Comparison of ENCODE assay signal across 28 cellular contexts in the genomic region with DNA sequence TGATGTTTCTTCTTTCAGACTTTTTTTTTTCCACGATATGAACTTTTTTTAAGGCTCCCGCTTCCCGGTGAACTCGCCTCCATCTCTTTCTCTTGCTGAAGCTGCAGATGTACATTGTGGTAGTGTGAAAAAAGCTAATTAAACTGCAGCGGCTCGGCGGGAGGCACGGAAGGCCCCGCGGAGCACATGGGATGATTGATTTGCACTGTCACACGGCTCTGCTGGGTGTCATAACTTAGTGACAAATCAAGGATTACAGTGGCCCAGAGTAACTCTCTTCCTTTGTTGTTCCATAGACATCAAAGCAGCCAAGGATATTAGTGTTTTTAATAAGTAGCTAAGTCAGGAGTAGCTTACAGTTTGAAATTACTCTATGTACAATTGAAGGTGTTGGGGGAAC.
DNase-seq lines count a peak whose midpoint lies in the region; ATAC-seq and TF ChIP-seq lines count a peak whose summit lies in the region.
"Had no signal": no experiment of that assay in that cellular context is flagged by ENCODE, and none has a peak within 500 bp of the region (broad histone marks: within the 10 kb centered on the region; RNA-seq: fewer than 3 reads in every experiment).

No MANE protein-coding gene starts in this region.

- no peaks in the 10 kb centered on the region for H3K4me1 ChIP-seq in neural progenitor cell
- H3K4me1 ChIP-seq: left ventricle myocardium inferior had no signal

- H3K4me1 Mint-ChIP-seq in endothelial cell (ENCODE audit: unreplicated experiment) = peaks cover 7% of the 10 kb centered on the region
- peaks cover 40% of the 10 kb centered on the region for H3K4me1 Mint-ChIP-seq in neural progenitor cell
- H3K4me1 Mint-ChIP-seq: activated naive CD4-positive, alpha-beta T cell treated with anti-CD3 and anti-CD28 coated beads, Interleukin-2, amount 10 ng/mL, durations not matched to agents 7 days and 5 days; naive B cell had no signal

- no peak overlapping the region for H3K27ac ChIP-seq in neural progenitor cell
- H3K27ac ChIP-seq: left ventricle myocardium inferior, ovary, skin epidermis, suprapubic skin had no signal

- ATAC-seq in HG02970 (IDR thresholded peaks at IDR 0.05; ENCODE audit: low FRiP score, unreplicated experiment) = no peak
- ATAC-seq: K562; Panc1; stimulated activated naive B cell treated with anti-CD40 and anti-IgM and Interleukin-4, amounts not matched to agents 10 μg/mL and 1 μg/mL and 100 μg/mL, for 72 hours had no signal

- H3F3A ChIP-seq in neural progenitor cell (ENCODE audit: low read depth) = no peaks in the 10 kb centered on the region

- in situ Hi-C loops in GM13977 (cut with MboI; ENCODE audit: low pct_unique_long_range_greater_than_20kb, low sequenced_read_pairs, unreplicated experiment) = no loop called here

- no peaks in the 10 kb centered on the region for H3K36me3 ChIP-seq in neural progenitor cell
- H3K36me3 ChIP-seq: left ventricle myocardium inferior, ovary, suprapubic skin had no signal

- H3K27ac Mint-ChIP-seq in endothelial cell (ENCODE audit: unreplicated experiment) (peak overlapping the region; percentile 13), neural progenitor cell (peak overlapping the region; percentile 97)
- H3K27ac Mint-ChIP-seq: activated naive CD4-positive, alpha-beta T cell treated with anti-CD3 and anti-CD28 coated beads, Interleukin-2, amount 10 ng/mL, durations not matched to agents 7 days and 5 days; naive B cell; stimulated activated naive B cell treated with anti-CD40 and anti-IgM and Interleukin-4, amounts not matched to agents 10 μg/mL and 1 μg/mL and 100 μg/mL, for 72 hours had no signal

- H3K27me3 Mint-ChIP-seq in endothelial cell (ENCODE audit: unreplicated experiment) (no peaks in the 10 kb centered on the region), neural progenitor cell (ENCODE audit: insufficient read depth, low read depth) (peaks cover 15% of the 10 kb centered on the region)
- H3K27me3 Mint-ChIP-seq: activated naive CD4-positive, alpha-beta T cell treated with anti-CD3 and anti-CD28 coated beads, Interleukin-2, amount 10 ng/mL, durations not matched to agents 7 days and 5 days had no signal

- no peaks in the 10 kb centered on the region for H4K20me1 ChIP-seq in neural progenitor cell (ENCODE audit: low read depth)

- DNase-seq in HEK293T (ENCODE audit: extremely low spot score) = no peak
- peak; percentile 87 for DNase-seq in NCI-H146 (lab: John Stamatoyannopoulos, UW)
- no peak for DNase-seq in endothelial cell (ENCODE audit: low spot score)
- no peak for DNase-seq in neural progenitor cell (ENCODE audit: low spot score)
- no peak for DNase-seq in NCI-H748 treated with DMSO at 0.1 percent for 48 hours (lab: John Stamatoyannopoulos, UW)
- no peak for DNase-seq in GM13977 (ENCODE audit: low spot score)
- no peak for DNase-seq in cerebellar nuclear complex (lab: John Stamatoyannopoulos, UW)
- DNase-seq: activated CD4-positive, alpha-beta T cell treated with anti-CD3 and anti-CD28 coated beads, Interleukin-2, amount 50 U/mL, for 48 hours; activated naive CD4-positive, alpha-beta T cell treated with anti-CD3 and anti-CD28 coated beads, Interleukin-2, amount 10 ng/mL, durations not matched to agents 7 days and 5 days; amygdala; C1 segment of cervical spinal cord; effector CD8-positive, alpha-beta T cell; erythroblast; left ventricle myocardium inferior; naive B cell; NCI-H1092; NCI-H2029 treated with DMSO at 0.1 percent for 48 hours; NCI-H226; NCI-H526 treated with DMSO at 0.1 percent for 48 hours; ovary; SHP77; stimulated activated naive B cell treated with anti-CD40 and anti-IgM and Interleukin-4, amounts not matched to agents 10 μg/mL and 1 μg/mL and 100 μg/mL, for 72 hours; T-helper 2 cell had no signal

- no peak for TF ChIP-seq CTCF in endothelial cell (IDR thresholded peaks at IDR 0.05; ENCODE audit: unreplicated experiment)
- no peak for TF ChIP-seq CTCF in neural progenitor cell (IDR thresholded peaks at IDR 0.05)
- no peak for TF ChIP-seq CTCF in GM13977 (IDR thresholded peaks at IDR 0.05; ENCODE audit: extremely low read depth, insufficient read depth, missing control alignments)

- H3K4me3 Mint-ChIP-seq in endothelial cell (ENCODE audit: unreplicated experiment) (no peak overlapping the region), neural progenitor cell (peak overlapping the region; percentile 50)
- H3K4me3 Mint-ChIP-seq: activated naive CD4-positive, alpha-beta T cell treated with anti-CD3 and anti-CD28 coated beads, Interleukin-2, amount 10 ng/mL, durations not matched to agents 7 days and 5 days; naive B cell; stimulated activated naive B cell treated with anti-CD40 and anti-IgM and Interleukin-4, amounts not matched to agents 10 μg/mL and 1 μg/mL and 100 μg/mL, for 72 hours had no signal

- POLR2A ChIA-PET in HEK293T (lab: Yijun Ruan, JAX) = no interaction called here

- H3K36me3 Mint-ChIP-seq in endothelial cell (ENCODE audit: low read depth, unreplicated experiment) (peaks cover 3% of the 10 kb centered on the region), neural progenitor cell (no peaks in the 10 kb centered on the region)
- H3K36me3 Mint-ChIP-seq: activated naive CD4-positive, alpha-beta T cell treated with anti-CD3 and anti-CD28 coated beads, Interleukin-2, amount 10 ng/mL, durations not matched to agents 7 days and 5 days; naive B cell; stimulated activated naive B cell treated with anti-CD40 and anti-IgM and Interleukin-4, amounts not matched to agents 10 μg/mL and 1 μg/mL and 100 μg/mL, for 72 hours had no signal

- no peaks in the 10 kb centered on the region for H3K27me3 ChIP-seq in neural progenitor cell
- H3K27me3 ChIP-seq: ovary had no signal

- no peak overlapping the region for H3K4me2 ChIP-seq in neural progenitor cell

- H3K9me3 ChIP-seq in neural progenitor cell (ENCODE audit: low read depth) = no peaks in the 10 kb centered on the region
- H3K9me3 ChIP-seq: left ventricle myocardium inferior, ovary, suprapubic skin had no signal

- CTCF ChIA-PET in HEK293T (lab: Yijun Ruan, JAX) = no interaction called here

- H3K9me3 Mint-ChIP-seq in endothelial cell (ENCODE audit: unreplicated experiment) (no peaks in the 10 kb centered on the region), neural progenitor cell (peaks cover 15% of the 10 kb centered on the region)
- H3K9me3 Mint-ChIP-seq: activated naive CD4-positive, alpha-beta T cell treated with anti-CD3 and anti-CD28 coated beads, Interleukin-2, amount 10 ng/mL, durations not matched to agents 7 days and 5 days; stimulated activated naive B cell treated with anti-CD40 and anti-IgM and Interleukin-4, amounts not matched to agents 10 μg/mL and 1 μg/mL and 100 μg/mL, for 72 hours had no signal

- no peak overlapping the region for H3K9ac ChIP-seq in neural progenitor cell

- H3K79me2 ChIP-seq in neural progenitor cell (ENCODE audit: low read depth) = no peaks in the 10 kb centered on the region

- no peak overlapping the region for H3K4me3 ChIP-seq in neural progenitor cell
- H3K4me3 ChIP-seq: K562, left ventricle myocardium inferior, ovary, skin epidermis, suprapubic skin had no signal

- H2AFZ ChIP-seq in neural progenitor cell (replicated peaks) = peak overlapping the region; percentile 23

TF ChIP-seq in HEK293T, 16 proteins besides CTCF, POLR2A, EP300 and RAD21:
- TF ChIP-seq HDGF (IDR thresholded peaks at IDR 0.05; ENCODE audit: borderline replicate concordance) (no peak), SP1 (IDR thresholded peaks at IDR 0.05) (no peak), L3MBTL2 (conservative IDR thresholded peaks at IDR 0.05) (peak; percentile 26; the same call in 1 of the 2 replicates), ARNT (IDR thresholded peaks at IDR 0.05) (no peak), PKNOX1 (IDR thresholded peaks at IDR 0.05) (peak; percentile 82), LEF1 (IDR thresholded peaks at IDR 0.05; ENCODE audit: borderline replicate concordance) (no peak), FOXA1 (IDR thresholded peaks at IDR 0.05) (no peak)
